Comparison of ENCODE assay signal across 2 cellular contexts in the genomic region with DNA sequence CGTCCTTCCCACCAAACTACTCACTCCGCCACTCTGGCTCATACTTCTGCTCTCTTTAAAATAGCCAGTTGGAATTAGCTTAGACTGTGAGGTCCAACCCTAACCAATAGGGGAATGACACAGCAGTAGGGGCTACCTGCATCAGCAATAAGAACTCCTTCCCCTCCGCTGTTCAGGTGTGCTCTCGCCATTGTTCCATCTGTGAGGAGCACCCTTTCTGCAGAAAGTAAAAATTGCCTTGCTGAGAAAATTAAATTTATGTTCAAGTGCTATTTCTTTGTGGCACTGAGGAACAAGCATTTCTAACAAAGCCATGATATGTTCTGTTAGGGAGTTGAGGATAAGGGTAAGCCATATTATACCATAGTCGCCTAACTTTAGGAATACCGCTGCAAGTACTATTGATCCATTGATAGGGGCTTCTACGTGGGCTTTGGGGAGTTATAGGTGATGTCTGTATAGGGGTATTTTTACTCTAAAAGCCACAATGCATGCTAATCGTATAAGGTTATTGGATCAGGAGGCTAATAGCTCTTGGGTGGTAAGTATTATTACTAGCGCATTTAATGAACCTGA.
TF ChIP-seq lines count a peak whose summit lies in the region.

No MANE protein-coding gene starts in this region.

TF ChIP-seq in HEK293, 187 proteins besides CTCF, POLR2A, EP300 and RAD21 (continued from another document):
- TF ChIP-seq ZNF791 (tag by site-specific recombination; IDR thresholded peaks at IDR 0.05) = no peak
- no peak for TF ChIP-seq ZNF391 (tag by site-specific recombination; IDR thresholded peaks at IDR 0.05; ENCODE audit: borderline replicate concordance, low read depth)
- TF ChIP-seq, protein P1, sequence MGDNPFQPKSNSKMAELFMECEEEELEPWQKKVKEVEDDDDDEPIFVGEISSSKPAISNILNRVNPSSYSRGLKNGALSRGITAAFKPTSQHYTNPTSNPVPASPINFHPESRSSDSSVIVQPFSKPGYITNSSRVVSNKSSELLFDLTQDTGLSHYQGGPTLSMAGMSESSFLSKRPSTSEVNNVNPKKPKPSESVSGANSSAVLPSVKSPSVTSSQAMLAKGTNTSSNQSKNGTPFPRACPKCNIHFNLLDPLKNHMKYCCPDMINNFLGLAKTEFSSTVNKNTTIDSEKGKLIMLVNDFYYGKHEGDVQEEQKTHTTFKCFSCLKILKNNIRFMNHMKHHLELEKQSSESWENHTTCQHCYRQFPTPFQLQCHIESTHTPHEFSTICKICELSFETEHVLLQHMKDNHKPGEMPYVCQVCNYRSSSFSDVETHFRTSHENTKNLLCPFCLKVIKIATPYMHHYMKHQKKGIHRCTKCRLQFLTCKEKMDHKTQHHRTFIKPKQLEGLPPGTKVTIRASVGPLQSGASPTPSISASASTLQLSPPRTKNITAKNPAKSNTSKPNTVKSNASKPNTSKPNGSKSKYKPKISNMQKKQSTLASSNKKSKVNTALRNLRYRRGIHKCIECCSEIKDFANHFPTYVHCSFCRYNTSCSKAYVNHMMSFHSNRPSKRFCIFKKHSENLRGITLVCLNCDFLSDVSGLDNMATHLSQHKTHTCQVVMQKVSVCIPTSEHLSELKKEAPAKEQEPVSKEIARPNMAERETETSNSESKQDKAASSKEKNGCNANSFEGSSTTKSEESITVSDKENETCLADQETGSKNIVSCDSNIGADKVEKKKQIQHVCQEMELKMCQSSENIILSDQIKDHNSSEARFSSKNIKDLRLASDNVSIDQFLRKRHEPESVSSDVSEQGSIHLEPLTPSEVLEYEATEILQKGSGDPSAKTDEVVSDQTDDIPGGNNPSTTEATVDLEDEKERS (tag by site-specific recombination; IDR thresholded peaks at IDR 0.05) = no peak
- peak; percentile 88; the same call in 1 of the 2 replicates for TF ChIP-seq TRIM28 (IDR thresholded peaks at IDR 0.05; ENCODE audit: borderline replicate concordance, low read length)
TF ChIP-seq in HEK293: peak in this region for 2.

TF ChIP-seq in GM12878, 131 proteins besides CTCF, POLR2A, EP300 and RAD21:
- TF ChIP-seq, protein P2, sequence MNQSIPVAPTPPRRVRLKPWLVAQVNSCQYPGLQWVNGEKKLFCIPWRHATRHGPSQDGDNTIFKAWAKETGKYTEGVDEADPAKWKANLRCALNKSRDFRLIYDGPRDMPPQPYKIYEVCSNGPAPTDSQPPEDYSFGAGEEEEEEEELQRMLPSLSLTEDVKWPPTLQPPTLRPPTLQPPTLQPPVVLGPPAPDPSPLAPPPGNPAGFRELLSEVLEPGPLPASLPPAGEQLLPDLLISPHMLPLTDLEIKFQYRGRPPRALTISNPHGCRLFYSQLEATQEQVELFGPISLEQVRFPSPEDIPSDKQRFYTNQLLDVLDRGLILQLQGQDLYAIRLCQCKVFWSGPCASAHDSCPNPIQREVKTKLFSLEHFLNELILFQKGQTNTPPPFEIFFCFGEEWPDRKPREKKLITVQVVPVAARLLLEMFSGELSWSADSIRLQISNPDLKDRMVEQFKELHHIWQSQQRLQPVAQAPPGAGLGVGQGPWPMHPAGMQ (IDR thresholded peaks at IDR 0.05; ENCODE audit: borderline replicate concordance) = no peak
- TF ChIP-seq, protein P3, sequence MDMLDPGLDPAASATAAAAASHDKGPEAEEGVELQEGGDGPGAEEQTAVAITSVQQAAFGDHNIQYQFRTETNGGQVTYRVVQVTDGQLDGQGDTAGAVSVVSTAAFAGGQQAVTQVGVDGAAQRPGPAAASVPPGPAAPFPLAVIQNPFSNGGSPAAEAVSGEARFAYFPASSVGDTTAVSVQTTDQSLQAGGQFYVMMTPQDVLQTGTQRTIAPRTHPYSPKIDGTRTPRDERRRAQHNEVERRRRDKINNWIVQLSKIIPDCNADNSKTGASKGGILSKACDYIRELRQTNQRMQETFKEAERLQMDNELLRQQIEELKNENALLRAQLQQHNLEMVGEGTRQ (IDR thresholded peaks at IDR 0.05; ENCODE audit: borderline replicate concordance, low read depth, low read length) = no peak
- TF ChIP-seq CBX5 (IDR thresholded peaks at IDR 0.05; ENCODE audit: low read depth) (peak; percentile 83; the same call in 1 of the 2 replicates), PAX8 (IDR thresholded peaks at IDR 0.05) (no peak), NR2C2 (IDR thresholded peaks at IDR 0.05; ENCODE audit: borderline replicate concordance, control insufficient read depth, insufficient read length, low read depth) (no peak), CHD4 (IDR thresholded peaks at IDR 0.05) (no peak)
